19 cellular contexts compared by ENCODE assay signal in the genomic region with DNA sequence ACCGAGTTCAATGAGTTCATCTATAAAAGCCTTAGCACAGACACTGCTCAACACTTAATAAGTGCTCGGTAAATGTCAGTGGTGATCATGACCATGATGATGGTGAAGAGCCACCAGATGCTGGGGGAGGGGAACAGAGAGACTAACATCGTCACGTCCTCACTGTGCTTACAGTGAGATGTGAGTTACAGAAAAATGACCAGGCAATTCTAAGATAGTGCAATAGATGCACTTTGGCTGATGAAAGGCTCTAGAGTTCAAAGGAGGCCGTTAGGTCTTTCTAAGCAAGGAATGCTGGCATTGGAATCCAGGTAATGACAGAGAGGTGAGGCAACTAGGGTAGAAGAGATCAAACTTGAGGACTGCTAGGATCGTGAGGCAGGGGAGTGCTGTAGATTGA.
"Had no signal": no experiment of that assay in that cellular context is flagged by ENCODE, and none has a peak within 500 bp of the region (broad histone marks: within the 10 kb centered on the region; RNA-seq: fewer than 3 reads in every experiment).

No MANE protein-coding gene starts in this region.

- DNase-seq: cerebellar nuclear complex; effector memory CD8-positive, alpha-beta T cell; foreskin keratinocyte; head of caudate nucleus; mammary epithelial cell; naive B cell; small intestine; stimulated activated CD4-positive, alpha-beta T cell treated with anti-CD3 and anti-CD28 coated beads, Interleukin-12 subunit alpha, Interleukin-12 subunit beta, amount 100 ng/mL, for 4 hours; stimulated activated CD4-positive, alpha-beta T cell treated with anti-CD3 and anti-CD28 coated beads, Interleukin-2, amount 100 ng/mL, for 48 hours; stimulated activated CD8-positive, alpha-beta memory T cell treated with anti-CD3 and anti-CD28 coated beads, Interleukin-4, amount 100 ng/mL, for 48 hours; stimulated activated naive CD8-positive, alpha-beta T cell treated with anti-CD3 and anti-CD28 coated beads, Interleukin-15, Interleukin-2, amounts not matched to agents 100 U/mL and 50 U/mL, for 24 hours had no signal

- H3K4me3 Mint-ChIP-seq: dendritic cell treated with granulocyte-macrophage colony-stimulating factor and Interleukin-4, amounts not matched to agents 40 ng/mL and 50 ng/mL, for 4 days; effector memory CD8-positive, alpha-beta T cell; naive B cell; nephron; stimulated activated effector memory CD8-positive, alpha-beta T cell treated with anti-CD3 and anti-CD28 coated beads, Interleukin-12 subunit alpha, Interleukin-12 subunit beta, amount 100 ng/mL, for 72 hours had no signal

- H3K27ac ChIP-seq: cardiac muscle cell, foreskin keratinocyte, hepatocyte, right atrium auricular region, tibial nerve had no signal

- H3K27ac Mint-ChIP-seq: dendritic cell treated with granulocyte-macrophage colony-stimulating factor and Interleukin-4, amounts not matched to agents 40 ng/mL and 50 ng/mL, for 4 days; effector memory CD8-positive, alpha-beta T cell; stimulated activated effector memory CD8-positive, alpha-beta T cell treated with anti-CD3 and anti-CD28 coated beads, Interleukin-12 subunit alpha, Interleukin-12 subunit beta, amount 100 ng/mL, for 72 hours had no signal

- H3K27me3 ChIP-seq: cardiac muscle cell, foreskin keratinocyte, hepatocyte, right atrium auricular region, tibial nerve had no signal

- H3K4me1 ChIP-seq: foreskin keratinocyte had no signal

- H3K9me3 Mint-ChIP-seq: dendritic cell treated with granulocyte-macrophage colony-stimulating factor and Interleukin-4, amounts not matched to agents 40 ng/mL and 50 ng/mL, for 4 days; effector memory CD8-positive, alpha-beta T cell; nephron had no signal

- H3K4me1 Mint-ChIP-seq: nephron had no signal

- H3K27me3 Mint-ChIP-seq: dendritic cell treated with granulocyte-macrophage colony-stimulating factor and Interleukin-4, amounts not matched to agents 40 ng/mL and 50 ng/mL, for 4 days; effector memory CD8-positive, alpha-beta T cell; naive B cell had no signal

- H3K9me3 ChIP-seq: right atrium auricular region, tibial nerve had no signal

- H3K4me3 ChIP-seq: cardiac muscle cell, hepatocyte, right atrium auricular region, tibial nerve had no signal

- H3K36me3 ChIP-seq: cardiac muscle cell, right atrium auricular region, tibial nerve had no signal

- H3K36me3 Mint-ChIP-seq: stimulated activated effector memory CD8-positive, alpha-beta T cell treated with anti-CD3 and anti-CD28 coated beads, Interleukin-12 subunit alpha, Interleukin-12 subunit beta, amount 100 ng/mL, for 72 hours had no signal

- ATAC-seq: effector memory CD8-positive, alpha-beta T cell; foreskin keratinocyte; left lobe of liver; stimulated activated effector memory CD8-positive, alpha-beta T cell treated with anti-CD3 and anti-CD28 coated beads, Interleukin-12 subunit alpha, Interleukin-12 subunit beta, amount 100 ng/mL, for 72 hours; stimulated activated naive CD8-positive, alpha-beta T cell treated with anti-CD3 and anti-CD28 coated beads, Interleukin-15, Interleukin-2, amounts not matched to agents 100 U/mL and 50 U/mL, for 24 hours had no signal
